Comparison of ENCODE assay signal across 22 cellular contexts in genomic region chr19:39195755-39196154, GRCh38. TPM values are rescaled to one million over a fixed set of nuclear protein-coding genes. Genes with fewer than 3 reads are reported as not detected.
DNase-seq lines count a peak whose midpoint lies in the region; ATAC-seq and TF ChIP-seq lines count a peak whose summit lies in the region.
"Had no signal": no experiment of that assay in that cellular context is flagged by ENCODE, and none has a peak within 500 bp of the region (broad histone marks: within the 10 kb centered on the region; RNA-seq: fewer than 3 reads in every experiment).

No MANE protein-coding gene starts in this region.

- no peak for TF ChIP-seq CTCF in GM23338 (conservative IDR thresholded peaks at IDR 0.05; ENCODE audit: low read depth in 2 of 2)
- TF ChIP-seq CTCF in body of pancreas (IDR thresholded peaks at IDR 0.05) = no peak
- no peak for TF ChIP-seq CTCF in mucosa of descending colon (IDR thresholded peaks at IDR 0.05)

- 21 to 23% methylated on average over 8 to 9 of the region's 9 CpGs for WGBS in body of pancreas, 2 donors
- 49% methylated on average over 9 of the region's 9 CpGs for WGBS in right cardiac atrium

- H3K4me2 ChIP-seq in GM23338 = peak overlapping the region; percentile 78; the same call in 1 of the 2 replicates

- peaks cover 0 to 25% (median 6%) of the 10 kb centered on the region in 4 donors for H3K4me1 Mint-ChIP-seq in CD4-positive, CD25-positive, alpha-beta regulatory T cell
- H3K4me1 Mint-ChIP-seq in GM23338 = peaks cover 21% of the 10 kb centered on the region

- no peaks in the 10 kb centered on the region for H3K36me3 Mint-ChIP-seq in CD4-positive, CD25-positive, alpha-beta regulatory T cell
- H3K36me3 Mint-ChIP-seq in GM23338 (ENCODE audit: low read depth) = no peaks in the 10 kb centered on the region; the same call in 2 of the 3 replicates
- H3K36me3 Mint-ChIP-seq: brain had no signal

- peaks cover 61% of the 10 kb centered on the region for H3K27me3 Mint-ChIP-seq in CD4-positive, CD25-positive, alpha-beta regulatory T cell
- H3K27me3 Mint-ChIP-seq in GM23338 (ENCODE audit: insufficient read depth, low read depth, poor library complexity) = peaks cover 40% of the 10 kb centered on the region

- no peak overlapping the region for H3K27ac ChIP-seq in CD4-positive, CD25-positive, alpha-beta regulatory T cell (ENCODE audit: insufficient read depth, low read length, poor library complexity, severe bottlenecking)
- no peak overlapping the region for H3K27ac ChIP-seq in GM23338 (ENCODE audit: low read depth)
- H3K27ac ChIP-seq in body of pancreas = peak overlapping the region; percentile 33 to 81 (median 60)
- no peak overlapping the region for H3K27ac ChIP-seq in right cardiac atrium (ENCODE audit: low read length)
- H3K27ac ChIP-seq: esophagus muscularis mucosa, prostate gland, tibial artery had no signal

- H3K9me3 ChIP-seq in CD4-positive, CD25-positive, alpha-beta regulatory T cell (ENCODE audit: control insufficient read depth in 2 of 2, low read length in 2 of 2) = no peaks in the 10 kb centered on the region
- no peaks in the 10 kb centered on the region for H3K9me3 ChIP-seq in body of pancreas
- H3K9me3 ChIP-seq in mucosa of descending colon = no peaks in the 10 kb centered on the region
- no peaks in the 10 kb centered on the region for H3K9me3 ChIP-seq in right cardiac atrium (ENCODE audit: control insufficient read depth, low read length)
- H3K9me3 ChIP-seq: esophagus muscularis mucosa, prostate gland, tibial artery had no signal

- H4K20me1 ChIP-seq in GM23338 (replicated peaks; ENCODE audit: insufficient read depth) = no peaks in the 10 kb centered on the region

- no peaks in the 10 kb centered on the region for H3K79me2 ChIP-seq in GM23338 (replicated peaks; ENCODE audit: insufficient read depth)

- DNase-seq in CD4-positive, CD25-positive, alpha-beta regulatory T cell = peak in 2 of 3 donors; percentile 3 to 14
- DNase-seq in GM23338 (ENCODE audit: low spot score) (no peak), body of pancreas (peak; percentile 41 to 63 (median 52)), mucosa of descending colon (no peak), kidney tubule cell (ENCODE audit: low spot score) (no peak), right cardiac atrium (no peak), GDM1 (lab: John Stamatoyannopoulos, UW) (no peak)
- DNase-seq: activated CD4-positive, alpha-beta T cell treated with anti-CD3 and anti-CD28 coated beads, Interleukin-2, amount 50 U/mL, for 48 hours; NCI-H446 treated with DMSO at 0.1 percent for 48 hours; SW 1271; tibial artery had no signal

- no peaks in the 10 kb centered on the region for H3K9me3 Mint-ChIP-seq in CD4-positive, CD25-positive, alpha-beta regulatory T cell
- H3K9me3 Mint-ChIP-seq in GM23338 = peaks cover 3% of the 10 kb centered on the region; the same call in 2 of the 3 replicates
- H3K9me3 Mint-ChIP-seq: activated naive CD4-positive, alpha-beta T cell treated with anti-CD3 and anti-CD28 coated beads, Interleukin-2, amount 50 U/mL, for 72 hours had no signal

- ATAC-seq in CD4-positive, CD25-positive, alpha-beta regulatory T cell (ENCODE audit: low read depth in 2 of 2) = peak; percentile 24 to 41
- ATAC-seq in GM23338 = peak; percentile 11; the same call in 2 of the 3 replicates
- ATAC-seq in body of pancreas = no peak
- peak; percentile 43 for ATAC-seq in mucosa of descending colon
- no peak for ATAC-seq in right cardiac atrium
- ATAC-seq in GM21447 (IDR thresholded peaks at IDR 0.05; ENCODE audit: unreplicated experiment) = no peak
- ATAC-seq: HepG2 had no signal

- no peak overlapping the region for H3K4me3 ChIP-seq in CD4-positive, CD25-positive, alpha-beta regulatory T cell (ENCODE audit: low read depth, low read length)
- H3K4me3 ChIP-seq in GM23338 (no peak overlapping the region), body of pancreas (no peak overlapping the region), mucosa of descending colon (no peak overlapping the region), right cardiac atrium (ENCODE audit: low read length) (no peak overlapping the region)
- H3K4me3 ChIP-seq: esophagus muscularis mucosa, prostate gland, tibial artery had no signal

- H3K36me3 ChIP-seq in CD4-positive, CD25-positive, alpha-beta regulatory T cell (ENCODE audit: control insufficient read depth, insufficient read depth, low read length) = no peaks in the 10 kb centered on the region
- H3K36me3 ChIP-seq in GM23338 (ENCODE audit: insufficient read depth) (no peaks in the 10 kb centered on the region), body of pancreas (replicated peaks in 1 of 2; ENCODE audit: insufficient read depth in 1 of 2, low read depth in 2 of 2) (no peaks in the 10 kb centered on the region), mucosa of descending colon (ENCODE audit: low read depth) (no peaks in the 10 kb centered on the region)
- H3K36me3 ChIP-seq: esophagus muscularis mucosa, prostate gland, tibial artery had no signal

- H3K9me2 ChIP-seq in GM23338 (ENCODE audit: insufficient read depth) = no peaks in the 10 kb centered on the region

- H3K4me3 Mint-ChIP-seq in CD4-positive, CD25-positive, alpha-beta regulatory T cell = peak overlapping the region in 2 of 4 donors; percentile 58 to 74
- H3K4me3 Mint-ChIP-seq in GM23338 = peak overlapping the region; percentile 32; the same call in 1 of the 3 replicates

- TF ChIP-seq POLR2A in body of pancreas (IDR thresholded peaks at IDR 0.05) = no peak

- intact Hi-C loops in body of pancreas (cut with DNase I) = no loop called here
- intact Hi-C loops in mucosa of descending colon (cut with DNase I, micrococcal nuclease) = no loop called here
- intact Hi-C loops in right cardiac atrium (cut with DNase I) = loop anchor here in 1 of 4 donors (10.0 kb wide), 1 partner anchor 129 kb away; the partner anchor contains the start of gene LRFN1

- no peaks in the 10 kb centered on the region for H3F3A ChIP-seq in GM23338 (replicated peaks; ENCODE audit: low read depth)

- H2AFZ ChIP-seq in GM23338 = peak overlapping the region; percentile 56; the same call in 1 of the 2 replicates

- peaks cover 21% of the 10 kb centered on the region for H3K4me1 ChIP-seq in CD4-positive, CD25-positive, alpha-beta regulatory T cell (ENCODE audit: control insufficient read depth, insufficient read depth, low read length, poor library complexity, severe bottlenecking)
- H3K4me1 ChIP-seq in GM23338 (ENCODE audit: insufficient read depth) (peaks cover 6% of the 10 kb centered on the region), body of pancreas (peaks cover 75% of the 10 kb centered on the region), mucosa of descending colon (ENCODE audit: low read depth) (no peaks in the 10 kb centered on the region), right cardiac atrium (ENCODE audit: control insufficient read depth, insufficient read depth, low read length) (no peaks in the 10 kb centered on the region)

- H3K27me3 ChIP-seq in CD4-positive, CD25-positive, alpha-beta regulatory T cell (ENCODE audit: control insufficient read depth, insufficient read depth, low read length) = peaks cover 8% of the 10 kb centered on the region
- H3K27me3 ChIP-seq in GM23338 (ENCODE audit: insufficient read depth) = peaks cover 30% of the 10 kb centered on the region
- H3K27me3 ChIP-seq in body of pancreas = no peaks in the 10 kb centered on the region
- no peaks in the 10 kb centered on the region for H3K27me3 ChIP-seq in right cardiac atrium (ENCODE audit: control insufficient read depth, insufficient read depth)

- H3K27ac Mint-ChIP-seq in CD4-positive, CD25-positive, alpha-beta regulatory T cell = peak overlapping the region in 1 of 3 donors; percentile 48
- H3K27ac Mint-ChIP-seq in GM23338 = peak overlapping the region; percentile 37; the same call in 1 of the 2 replicates
- H3K27ac Mint-ChIP-seq: activated naive CD4-positive, alpha-beta T cell treated with anti-CD3 and anti-CD28 coated beads, Interleukin-2, amount 50 U/mL, for 72 hours had no signal

TF ChIP-seq in GM23338, 12 proteins besides CTCF, POLR2A, EP300 and RAD21 (continues in another document):
- no peak for TF ChIP-seq ETS1 (IDR thresholded peaks at IDR 0.05)
- TF ChIP-seq NANOG (IDR thresholded peaks at IDR 0.05; ENCODE audit: borderline replicate concordance) = no peak

RNA-seq across cellular contexts. Expression of gene NCCRP1, which starts 1.0 kb away (rescaled TPM):
- total RNA-seq in CD4-positive, CD25-positive, alpha-beta regulatory T cell = not detected
- polyA plus RNA-seq in CD4-positive, CD25-positive, alpha-beta regulatory T cell = not detected
- 3.8 and 6.2 TPM in 2 replicates for total RNA-seq in GM23338 (2014; rRNA removed; shearing (Covaris generic))
- polyA plus RNA-seq in GM23338 (2016; fragmentation: Nextera tagmentation; extraction: Ambion mirVana) (2.8 and 3.6 TPM in 2 replicates), right cardiac atrium (not detected)
- total RNA-seq in body of pancreas (1 to 10 TPM in 1 of 2 donors, under 1 TPM in 1; 0.66 to 7.8 TPM), mucosa of descending colon (under 1 TPM in 1 of 3 donors, not detected in 2; 0.14 TPM), right cardiac atrium (not detected)
- total RNA-seq: activated naive CD4-positive, alpha-beta T cell treated with anti-CD3 and anti-CD28 coated beads, Interleukin-2, amount 50 U/mL, for 72 hours; dermis blood vessel endothelial cell; glomerular endothelial cell; HepG2; M059J had no signal
- polyA plus RNA-seq: HepG2 had no signal

RNA-seq across cellular contexts. Expression of gene SYCN, which starts 8.3 kb away (rescaled TPM):
- not detected for total RNA-seq in CD4-positive, CD25-positive, alpha-beta regulatory T cell
- not detected for polyA plus RNA-seq in CD4-positive, CD25-positive, alpha-beta regulatory T cell
- not detected in 2 replicates for total RNA-seq in GM23338 (2014; rRNA removed; shearing (Covaris generic))
- polyA plus RNA-seq in GM23338 (2016; fragmentation: Nextera tagmentation; extraction: Ambion mirVana) = not detected in 2 replicates
- 1,000 to 10,000 TPM; 2,614 to 5,793 TPM for total RNA-seq in body of pancreas
- not detected for total RNA-seq in mucosa of descending colon
- not detected for total RNA-seq in right cardiac atrium
- polyA plus RNA-seq in right cardiac atrium = not detected
- total RNA-seq: activated naive CD4-positive, alpha-beta T cell treated with anti-CD3 and anti-CD28 coated beads, Interleukin-2, amount 50 U/mL, for 72 hours; Daoy; dermis blood vessel endothelial cell; esophagus muscularis mucosa; glomerular endothelial cell; HepG2; lower leg skin; M059J had no signal
- polyA plus RNA-seq: HepG2 had no signal

RNA-seq across cellular contexts. Expression of gene IFNL3, which starts 49.1 kb away (rescaled TPM):
- total RNA-seq in CD4-positive, CD25-positive, alpha-beta regulatory T cell = not detected
- polyA plus RNA-seq in CD4-positive, CD25-positive, alpha-beta regulatory T cell = not detected
- total RNA-seq in GM23338 (2014; rRNA removed; shearing (Covaris generic)) = not detected in 2 replicates
- polyA plus RNA-seq in GM23338 (2016; fragmentation: Nextera tagmentation; extraction: Ambion mirVana) (not detected in 2 replicates), right cardiac atrium (not detected)
- total RNA-seq in body of pancreas (not detected), mucosa of descending colon (not detected), right cardiac atrium (not detected)
- total RNA-seq: Daoy, dermis blood vessel endothelial cell, esophagus muscularis mucosa, glomerular endothelial cell, HepG2, lower leg skin, M059J, prostate gland had no signal
- polyA plus RNA-seq: HepG2 had no signal

RNA-seq across cellular contexts. Expression of gene IFNL4, which starts 52.9 kb away (rescaled TPM):
- total RNA-seq in CD4-positive, CD25-positive, alpha-beta regulatory T cell = not detected
- not detected for polyA plus RNA-seq in CD4-positive, CD25-positive, alpha-beta regulatory T cell
- not detected in 2 replicates for total RNA-seq in GM23338 (2014; rRNA removed; shearing (Covaris generic))
- polyA plus RNA-seq in GM23338 (2016; fragmentation: Nextera tagmentation; extraction: Ambion mirVana) (not detected in 2 replicates), right cardiac atrium (not detected)
- total RNA-seq in body of pancreas (not detected), mucosa of descending colon (not detected), right cardiac atrium (not detected)
- total RNA-seq: activated naive CD4-positive, alpha-beta T cell treated with anti-CD3 and anti-CD28 coated beads, Interleukin-2, amount 50 U/mL, for 72 hours; Daoy; dermis blood vessel endothelial cell; esophagus muscularis mucosa; glomerular endothelial cell; HepG2; lower leg skin; M059J; prostate gland had no signal
- polyA plus RNA-seq: HepG2 had no signal

Comparison
In these comparisons a context has a peak if more than half of its experiments do, and no peak if none do; other contexts are left out.
1. ATAC-seq: peak in CD4-positive, CD25-positive, alpha-beta regulatory T cell (2 of 2), GM23338 (single experiment) and mucosa of descending colon (single experiment); none in body of pancreas (single experiment), right cardiac atrium (0 of 2) and GM21447 (single experiment).
2. DNase-seq: peak in CD4-positive, CD25-positive, alpha-beta regulatory T cell (2 of 3) and body of pancreas (4 of 4); none in GM23338 (single experiment), mucosa of descending colon (0 of 3), kidney tubule cell (single experiment), right cardiac atrium (0 of 3) and GDM1 (single experiment).
3. H3K27ac ChIP-seq: peak in body of pancreas (4 of 4); none in CD4-positive, CD25-positive, alpha-beta regulatory T cell (single experiment), GM23338 (single experiment) and right cardiac atrium (single experiment).
4. RNA of gene SYCN, which starts 8.3 kb away (total RNA-seq): 2,614 to 5,793 TPM in body of pancreas; not detected in CD4-positive, CD25-positive, alpha-beta regulatory T cell (single experiment), not detected in GM23338, not detected in mucosa of descending colon and not detected in right cardiac atrium; every median in the first group is over 1,000 times any median in the second.